In the genomic region with DNA sequence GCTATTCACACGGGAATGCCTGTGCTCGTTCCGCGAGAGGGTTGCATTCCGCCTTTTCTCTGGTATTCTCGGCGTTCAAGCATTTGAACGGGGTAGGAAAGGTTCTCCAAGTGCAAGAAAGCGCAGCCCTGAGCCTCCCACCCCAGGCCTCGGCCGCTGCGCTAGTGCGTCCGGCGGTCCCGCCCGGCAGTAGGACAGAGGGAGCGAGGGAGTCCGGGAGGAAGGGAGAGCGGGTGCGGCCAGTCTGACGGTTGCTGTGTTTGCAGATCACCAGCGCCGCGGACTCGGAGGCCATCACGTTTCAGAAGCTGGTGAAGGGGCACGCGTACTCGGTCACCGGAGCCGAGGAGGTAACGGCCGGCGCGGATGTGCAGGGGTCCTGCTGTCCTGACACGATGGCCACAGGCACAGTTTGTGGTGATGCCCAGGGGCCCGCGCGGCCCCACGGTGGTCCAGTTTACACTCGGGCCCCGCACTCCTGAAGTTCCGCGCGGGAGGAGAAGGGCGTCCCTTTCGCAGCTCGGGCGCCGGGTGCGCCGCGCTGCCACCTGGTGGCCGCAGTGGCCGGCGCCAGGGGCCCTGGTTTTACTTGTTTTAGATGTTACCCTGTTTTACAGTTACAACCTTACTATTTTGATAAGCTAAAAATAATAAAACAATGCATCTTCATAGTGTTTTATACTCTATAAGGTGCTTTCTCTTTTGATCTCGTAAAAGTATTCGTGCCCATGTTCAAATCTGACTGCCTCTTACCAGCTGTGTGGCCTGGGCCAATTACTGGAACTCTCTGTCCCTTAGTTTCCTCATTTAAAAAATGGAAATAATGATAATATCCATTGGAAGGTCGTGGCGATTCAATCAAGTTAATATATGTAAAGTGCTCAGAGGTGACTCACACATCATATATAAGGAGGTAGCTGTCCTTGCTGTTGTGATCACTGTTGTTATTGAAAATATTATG, we compare ENCODE assay signal across 7 cellular contexts. TPM values are rescaled to one million over a fixed set of nuclear protein-coding genes. Genes with fewer than 3 reads are reported as not detected.
A peak's percentile ranks its signal among the peaks of the same experiment; 100 is the strongest.
DNase-seq lines count a peak whose midpoint lies in the region; ATAC-seq and TF ChIP-seq lines count a peak whose summit lies in the region.

No MANE protein-coding gene starts in this region.

- H3K4me3 Mint-ChIP-seq in T-helper 1 cell treated with Interleukin-12 subunit alpha and Interleukin-12 subunit beta and Interleukin-4 antibody, amounts not matched to agents 30 μg/mL and 1 μg/mL, for 36 hours, result peak overlapping the region; percentile 71
- H3K4me3 Mint-ChIP-seq in progenitor cell of endocrine pancreas (ENCODE audit: low read depth), result peak overlapping the region; percentile 81

- H3K36me3 Mint-ChIP-seq in T-helper 1 cell treated with Interleukin-12 subunit alpha and Interleukin-12 subunit beta and Interleukin-4 antibody, amounts not matched to agents 30 μg/mL and 1 μg/mL, for 36 hours (ENCODE audit: low read depth), result peaks cover 62% of the 10 kb centered on the region
- H3K36me3 Mint-ChIP-seq in progenitor cell of endocrine pancreas (ENCODE audit: insufficient read depth), result peaks cover 5% of the 10 kb centered on the region

- TF ChIP-seq CTCF in adrenal gland (IDR thresholded peaks at IDR 0.05), result peak; percentile 84 to 98 (median 92)
- TF ChIP-seq CTCF in progenitor cell of endocrine pancreas (IDR thresholded peaks at IDR 0.05; ENCODE audit: unreplicated experiment), result peak; percentile 99
- TF ChIP-seq CTCF in upper lobe of left lung (IDR thresholded peaks at IDR 0.05), result peak; percentile 89 to 94 (median 92)

- H3K27me3 Mint-ChIP-seq in T-helper 1 cell treated with Interleukin-12 subunit alpha and Interleukin-12 subunit beta and Interleukin-4 antibody, amounts not matched to agents 30 μg/mL and 1 μg/mL, for 36 hours (ENCODE audit: low read depth), result no peaks in the 10 kb centered on the region
- H3K27me3 Mint-ChIP-seq in progenitor cell of endocrine pancreas, result peaks cover 82% of the 10 kb centered on the region

- no peaks in the 10 kb centered on the region for H3K9me3 Mint-ChIP-seq in T-helper 1 cell treated with Interleukin-12 subunit alpha and Interleukin-12 subunit beta and Interleukin-4 antibody, amounts not matched to agents 30 μg/mL and 1 μg/mL, for 36 hours
- H3K9me3 Mint-ChIP-seq in progenitor cell of endocrine pancreas (ENCODE audit: low read depth), result no peaks in the 10 kb centered on the region

- ATAC-seq in GM18868 (IDR thresholded peaks at IDR 0.05; ENCODE audit: unreplicated experiment) (peak; percentile 81), HG03139 (IDR thresholded peaks at IDR 0.05; ENCODE audit: unreplicated experiment) (peak; percentile 61), left ventricle myocardium superior (peak; percentile 93), upper lobe of left lung (ENCODE audit: low FRiP score in 2 of 2) (peak; percentile 81 to 93)

- peak; percentile 45 to 85 (median 72) for DNase-seq in adrenal gland
- peak; percentile 84 for DNase-seq in left ventricle myocardium superior
- DNase-seq in progenitor cell of endocrine pancreas (ENCODE audit: low spot score, unreplicated experiment), result peak; percentile 53
- peak; percentile 75 to 96 for DNase-seq in upper lobe of left lung

- H3K36me3 ChIP-seq in adrenal gland (replicated peaks in 1 of 2), result peaks cover 0 to 74% of the 10 kb centered on the region in 2 donors
- peaks cover 42 to 86% (median 82%) of the 10 kb centered on the region in 4 donors for H3K36me3 ChIP-seq in upper lobe of left lung

- WGBS in adrenal gland, 4 donors, result 3 to 10% (median 4%) methylated on average over 39 to 61 of the region's 61 CpGs
- WGBS in upper lobe of left lung, 2 donors, result 13 to 17% methylated on average over 30 to 55 of the region's 61 CpGs

- no peaks in the 10 kb centered on the region for H3K27me3 ChIP-seq in adrenal gland
- no peaks in the 10 kb centered on the region for H3K27me3 ChIP-seq in upper lobe of left lung

- H3K27ac ChIP-seq in adrenal gland (peak overlapping the region in 4 of 5 donors; percentile 25 to 88 (median 72)), upper lobe of left lung (peak overlapping the region; percentile 61 to 83 (median 74))

- no peak for TF ChIP-seq EP300 in upper lobe of left lung (IDR thresholded peaks at IDR 0.05)

- H3K9me3 ChIP-seq in adrenal gland (replicated peaks in 1 of 3), result no peaks in the 10 kb centered on the region
- H3K9me3 ChIP-seq in upper lobe of left lung, result no peaks in the 10 kb centered on the region

- peaks cover 21% of the 10 kb centered on the region for H3K4me1 Mint-ChIP-seq in T-helper 1 cell treated with Interleukin-12 subunit alpha and Interleukin-12 subunit beta and Interleukin-4 antibody, amounts not matched to agents 30 μg/mL and 1 μg/mL, for 36 hours (ENCODE audit: low read depth)
- no peaks in the 10 kb centered on the region for H3K4me1 Mint-ChIP-seq in progenitor cell of endocrine pancreas (ENCODE audit: low read depth)

- H3K4me3 ChIP-seq in adrenal gland (peak overlapping the region in 2 of 4 donors; percentile 12 to 61), upper lobe of left lung (peak overlapping the region in 3 of 4 donors; percentile 37 to 57 (median 56))

- H3K27ac Mint-ChIP-seq in T-helper 1 cell treated with Interleukin-12 subunit alpha and Interleukin-12 subunit beta and Interleukin-4 antibody, amounts not matched to agents 30 μg/mL and 1 μg/mL, for 36 hours, result peak overlapping the region; percentile 59
- no peak overlapping the region for H3K27ac Mint-ChIP-seq in progenitor cell of endocrine pancreas

- TF ChIP-seq POLR2A in adrenal gland (IDR thresholded peaks at IDR 0.05), result no peak
- peak in 2 of 4 donors; percentile 13 to 25 for TF ChIP-seq POLR2A in upper lobe of left lung (IDR thresholded peaks at IDR 0.05)

- intact Hi-C loops in adrenal gland (cut with DNase I) (loop anchor here (2.0 to 5.0 kb wide), 2 partner anchors 37 to 38 kb away; partner anchors contain the start of gene CAPN2 (in 1 of the 2)), left ventricle myocardium superior (cut with micrococcal nuclease) (loop anchor here (5.0 kb wide), 1 partner anchor 37 kb away; the partner anchor contains the start of gene CAPN2)

- H3K4me1 ChIP-seq in adrenal gland (replicated peaks in 1 of 2) (peaks cover 18 to 19% of the 10 kb centered on the region in 2 donors), upper lobe of left lung (peaks cover 26 to 28% (median 27%) of the 10 kb centered on the region in 4 donors)

RNA-seq across cellular contexts. Expression of gene CAPN2, which starts 36.7 kb away (rescaled TPM):
- total RNA-seq in adrenal gland (100 to 1,000 TPM; 117 to 214 (median 199) TPM), left ventricle myocardium superior (76.9 TPM), progenitor cell of endocrine pancreas (20.3 and 33.8 TPM in 2 replicates), upper lobe of left lung (1,000 to 10,000 TPM in 1 of 6 donors, 100 to 1,000 TPM in 5; 271 to 1,436 (median 427) TPM)
- polyA plus RNA-seq in adrenal gland, result 100 to 1,000 TPM; 110 to 366 (median 258) TPM
